ENCODE assay signal across 22 cellular contexts in genomic region chr18:22827216-22827615, GRCh38.
DNase-seq lines count a peak whose midpoint lies in the region; FAIRE-seq and TF ChIP-seq lines count a peak whose summit lies in the region.
"Had no signal": no experiment of that assay in that cellular context is flagged by ENCODE, and none has a peak within 500 bp of the region (broad histone marks: within the 10 kb centered on the region; RNA-seq: fewer than 3 reads in every experiment).

No MANE protein-coding gene starts in this region.

- H3K27me3 ChIP-seq in H1 (replicated peaks in 1 of 4; ENCODE audit: control insufficient read depth in 3 of 4, extremely low read depth in 1 of 4, insufficient read depth in 3 of 4, low read length in 3 of 4) (no peaks in the 10 kb centered on the region), trophoblast cell (ENCODE audit: insufficient read depth, low read length) (no peaks in the 10 kb centered on the region), SK-N-SH (ENCODE audit: insufficient read depth) (no peaks in the 10 kb centered on the region)
- H3K27me3 ChIP-seq: ascending aorta, BE2C, Peyer's patch, right atrium auricular region, thyroid gland had no signal

- peaks cover 0 to 5% (median 0%) of the 10 kb centered on the region in 4 experiments; a peak in 1 of 7 replicates for H3K4me1 ChIP-seq in H1 (replicated peaks in 1 of 4; ENCODE audit: control insufficient read depth in 3 of 4, insufficient read depth in 4 of 4, low read length in 3 of 4)
- H3K4me1 ChIP-seq in trophoblast cell (ENCODE audit: control insufficient read depth in 1 of 2, insufficient read depth in 2 of 2, low read length in 2 of 2), result no peaks in the 10 kb centered on the region
- H3K4me1 ChIP-seq in SK-N-SH (ENCODE audit: control insufficient read depth in 1 of 2, insufficient read depth in 2 of 2, low read depth in 1 of 2, low read length in 1 of 2), result no peaks in the 10 kb centered on the region; a peak in 1 of 4 replicates
- H3K4me1 ChIP-seq: ascending aorta, BE2C, left ventricle myocardium inferior, Peyer's patch, right atrium auricular region, thyroid gland had no signal

- POLR2A ChIA-PET in RWPE1 (lab: Yijun Ruan, JAX; ENCODE audit: low non-redundant PET), result no interaction called here
- POLR2A ChIA-PET in H1 (lab: Charles Lee; ENCODE audit: partially characterized antibody), result no interaction called here
- POLR2A ChIA-PET in SK-N-SH (lab: Yijun Ruan, JAX), result no interaction called here

- no peaks in the 10 kb centered on the region for H3K23me2 ChIP-seq in H1 (ENCODE audit: low read depth, low read length)

- H2BK15ac ChIP-seq in H1 (ENCODE audit: low read length), result no peak overlapping the region

- H3K36me3 Mint-ChIP-seq in CD14-positive monocyte, result no peaks in the 10 kb centered on the region
- H3K36me3 Mint-ChIP-seq: stimulated activated naive B cell treated with anti-CD40 and anti-IgM and Interleukin-4, amounts not matched to agents 10 μg/mL and 1 μg/mL and 100 μg/mL, for 72 hours had no signal

- 96% methylated on average over 3 of the region's 3 CpGs; no CpG with 5 or more reads in 1 of the 2 experiments for WGBS in H1 (ENCODE audit: extremely low coverage in 1 of 2, insufficient coverage in 1 of 2, insufficient read length in 1 of 2, insufficient replicate concordance in 2 of 2, low coverage in 1 of 2, low lambda C conversion rate in 2 of 2, missing lambda C conversion rate in 1 of 2), 2 experiments
- WGBS in trophoblast cell (ENCODE audit: extremely low coverage, insufficient coverage, insufficient read length), result no CpG with 5 or more reads among the region's 3 CpGs
- WGBS in SK-N-SH (ENCODE audit: low lambda C conversion rate), result 61% methylated on average over 3 of the region's 3 CpGs

- TF ChIP-seq EP300 in Ishikawa (IDR thresholded peaks at IDR 0.05; ENCODE audit: borderline replicate concordance) (no peak), H1 (IDR thresholded peaks at IDR 0.05; ENCODE audit: borderline replicate concordance in 1 of 2, low read depth in 2 of 2, low read length in 2 of 2) (no peak), SK-N-SH (IDR thresholded peaks at IDR 0.05; ENCODE audit: borderline replicate concordance in 1 of 2, low read depth in 1 of 2, low read length in 1 of 2) (no peak)

- H3F3A ChIP-seq in SK-N-SH (replicated peaks; ENCODE audit: insufficient read depth), result peaks cover 8% of the 10 kb centered on the region

- no peak overlapping the region for H2BK5ac ChIP-seq in H1 (ENCODE audit: low read depth, low read length)
- no peak overlapping the region for H2BK5ac ChIP-seq in trophoblast cell (ENCODE audit: low read depth, low read length, poor library complexity)

- intact Hi-C loops in CD14-positive monocyte (cut with micrococcal nuclease), result no loop called here

- H4K8ac ChIP-seq in H1 (ENCODE audit: extremely low read depth, insufficient read depth, low read length) (no peak overlapping the region), trophoblast cell (ENCODE audit: low read depth, low read length) (no peak overlapping the region)

- H3K4ac ChIP-seq in H1 (replicated peaks; ENCODE audit: insufficient read length, low read depth, low read length) (no peak overlapping the region), trophoblast cell (ENCODE audit: low read depth, low read length) (no peak overlapping the region)

- no peak overlapping the region for H4K12ac ChIP-seq in trophoblast cell (ENCODE audit: low read depth, low read length)

- no peak for TF ChIP-seq POLR2A in H1 (IDR thresholded peaks at IDR 0.05; ENCODE audit: control extremely low read depth in 1 of 2, low read depth in 2 of 2, low read length in 2 of 2)

- H3K9ac ChIP-seq in H1 (replicated peaks in 1 of 4; ENCODE audit: extremely low read depth in 1 of 4, low read depth in 3 of 4, low read length in 3 of 4) (no peak overlapping the region), trophoblast cell (ENCODE audit: low read length) (no peak overlapping the region), SK-N-SH (no peak overlapping the region)

- CTCF ChIA-PET in RWPE1 (lab: Yijun Ruan, JAX) (no interaction called here), H1 (lab: Charles Lee; ENCODE audit: partially characterized antibody) (no interaction called here), SK-N-SH (lab: Yijun Ruan, JAX) (interaction anchor here (1.0 to 1.7 kb wide), 2 partner anchors 14 to 28 kb away, joined by 3 to 6 read pairs; no protein-coding TSS in a partner anchor)

- H2BK120ac ChIP-seq in H1 (replicated peaks; ENCODE audit: low read depth, low read length) (no peak overlapping the region), trophoblast cell (ENCODE audit: insufficient read depth, low read length, poor library complexity) (no peak overlapping the region)

- no peak overlapping the region for H2BK12ac ChIP-seq in H1 (ENCODE audit: low read depth, low read length)
- H2BK12ac ChIP-seq in trophoblast cell (ENCODE audit: low read length), result no peak overlapping the region

- H2AFZ ChIP-seq in H1 (ENCODE audit: low read length) (no peak overlapping the region), trophoblast cell (ENCODE audit: insufficient read depth, low read length, poor library complexity) (no peak overlapping the region), SK-N-SH (ENCODE audit: low read depth) (no peak overlapping the region)

- peaks cover 0 to 2% (median 0%) of the 10 kb centered on the region in 3 donors for H3K27me3 Mint-ChIP-seq in CD14-positive monocyte (ENCODE audit: low read depth in 3 of 3)

- H3K9me3 Mint-ChIP-seq in CD14-positive monocyte, result peaks cover 7 to 22% (median 16%) of the 10 kb centered on the region in 7 donors
- H3K9me3 Mint-ChIP-seq: activated CD4-positive, alpha-beta T cell treated with anti-CD3 and anti-CD28 coated beads, Interleukin-2, amount 10 ng/mL, durations not matched to agents 24 days and 14 days; stimulated activated naive B cell treated with anti-CD40 and anti-IgM and Interleukin-4, amounts not matched to agents 10 μg/mL and 1 μg/mL and 100 μg/mL, for 72 hours had no signal

- H3K23ac ChIP-seq in H1 (ENCODE audit: insufficient read length) (no peak overlapping the region), trophoblast cell (ENCODE audit: low read length) (no peak overlapping the region)

- H3K79me2 ChIP-seq in H1 (ENCODE audit: control insufficient read depth in 1 of 2, insufficient read depth in 2 of 2, low read length in 2 of 2) (no peaks in the 10 kb centered on the region), trophoblast cell (ENCODE audit: control insufficient read depth, insufficient read depth, low read length, poor library complexity) (no peaks in the 10 kb centered on the region), SK-N-SH (ENCODE audit: insufficient read depth) (no peaks in the 10 kb centered on the region)

- H3K18ac ChIP-seq in H1 (ENCODE audit: extremely low read depth, low read length) (no peak overlapping the region), trophoblast cell (ENCODE audit: low read length) (no peak overlapping the region)

- H3K27ac ChIP-seq in RWPE1, result peak overlapping the region; percentile 60
- H3K27ac ChIP-seq in H1 (ENCODE audit: low read depth, low read length), result no peak overlapping the region
- H3K27ac ChIP-seq in trophoblast cell (ENCODE audit: low read depth, low read length), result no peak overlapping the region
- H3K27ac ChIP-seq in SK-N-SH (ENCODE audit: low read depth in 2 of 2, low read length in 1 of 2), result peak overlapping the region in 1 of 2 experiments; percentile 64; a peak in 2 of 4 replicates
- no peak overlapping the region for H3K27ac ChIP-seq in coronary artery
- H3K27ac ChIP-seq: ascending aorta, left ventricle myocardium inferior, Peyer's patch, right atrium auricular region, thyroid gland had no signal

- no peak overlapping the region for H3K4me3 Mint-ChIP-seq in CD14-positive monocyte
- H3K4me3 Mint-ChIP-seq: activated CD4-positive, alpha-beta T cell treated with anti-CD3 and anti-CD28 coated beads, Interleukin-2, amount 10 ng/mL, durations not matched to agents 24 days and 14 days; stimulated activated naive B cell treated with anti-CD40 and anti-IgM and Interleukin-4, amounts not matched to agents 10 μg/mL and 1 μg/mL and 100 μg/mL, for 72 hours had no signal

- H4K5ac ChIP-seq in H1 (ENCODE audit: insufficient read length, low read depth, low read length), result no peak overlapping the region

- no peak for TF ChIP-seq CTCF in RWPE1 (conservative IDR thresholded peaks at IDR 0.05; ENCODE audit: low read depth)
- no peak for TF ChIP-seq CTCF in H1 (IDR thresholded peaks at IDR 0.05; ENCODE audit: control extremely low read depth in 1 of 3, insufficient read depth in 1 of 3, low read depth in 1 of 3, low read length in 3 of 3)
- TF ChIP-seq CTCF in SK-N-SH (IDR thresholded peaks at IDR 0.05), result no peak
- no peak for TF ChIP-seq CTCF in CD14-positive monocyte (IDR thresholded peaks at IDR 0.05)
- TF ChIP-seq CTCF in coronary artery (IDR thresholded peaks at IDR 0.05), result no peak

- H4K91ac ChIP-seq in H1 (replicated peaks; ENCODE audit: insufficient read length, low read length) (no peak overlapping the region), trophoblast cell (ENCODE audit: low read depth, low read length) (no peak overlapping the region)

- H3K14ac ChIP-seq in H1 (ENCODE audit: insufficient read length) (no peak overlapping the region), trophoblast cell (ENCODE audit: low read length) (no peak overlapping the region)

- H3K4me2 ChIP-seq in H1 (ENCODE audit: insufficient read depth in 1 of 2, low read depth in 2 of 2, low read length in 2 of 2) (no peak overlapping the region), trophoblast cell (ENCODE audit: low read length) (no peak overlapping the region), SK-N-SH (no peak overlapping the region)

- no peak overlapping the region for H3K56ac ChIP-seq in H1 (replicated peaks; ENCODE audit: insufficient read length, low read depth, low read length)

- no peak overlapping the region for H3K4me3 ChIP-seq in H1 (ENCODE audit: extremely low read depth in 1 of 4, insufficient read depth in 2 of 4, low read depth in 3 of 4, low read length in 4 of 4)
- H3K4me3 ChIP-seq in trophoblast cell (ENCODE audit: low read depth, low read length), result no peak overlapping the region
- H3K4me3 ChIP-seq in SK-N-SH (ENCODE audit: low read depth in 2 of 2, low read length in 1 of 2), result no peak overlapping the region
- H3K4me3 ChIP-seq in coronary artery, result no peak overlapping the region
- H3K4me3 ChIP-seq: ascending aorta, GM12878, left ventricle myocardium inferior, Peyer's patch, right atrium auricular region, thyroid gland had no signal

- peak overlapping the region; percentile 51; the same call in 1 of the 2 replicates for H2BK20ac ChIP-seq in H1 (ENCODE audit: low read length)

- H3K9me3 ChIP-seq in H1 (ENCODE audit: insufficient read depth in 2 of 2, low read depth in 1 of 2, low read length in 1 of 2) (no peaks in the 10 kb centered on the region), trophoblast cell (ENCODE audit: insufficient read depth, low read depth, low read length) (no peaks in the 10 kb centered on the region), SK-N-SH (no peaks in the 10 kb centered on the region)
- H3K9me3 ChIP-seq: ascending aorta, BE2C, left ventricle myocardium inferior, Peyer's patch, right atrium auricular region, thyroid gland had no signal

- H3K9me2 ChIP-seq in SK-N-SH, result no peaks in the 10 kb centered on the region

- H3K79me1 ChIP-seq in H1 (ENCODE audit: low read depth, low read length) (no peaks in the 10 kb centered on the region), trophoblast cell (ENCODE audit: low read length) (no peaks in the 10 kb centered on the region)

- H3K27ac Mint-ChIP-seq in CD14-positive monocyte, result no peak overlapping the region
- H3K27ac Mint-ChIP-seq: activated CD4-positive, alpha-beta T cell treated with anti-CD3 and anti-CD28 coated beads, Interleukin-2, amount 10 ng/mL, durations not matched to agents 24 days and 14 days; stimulated activated naive B cell treated with anti-CD40 and anti-IgM and Interleukin-4, amounts not matched to agents 10 μg/mL and 1 μg/mL and 100 μg/mL, for 72 hours had no signal

- DNase-seq in RWPE1 (ENCODE audit: low spot score) (no peak), H1 (ENCODE audit: low read depth in 1 of 2, low spot score in 2 of 2) (no peak), trophoblast cell (peak; percentile 50 to 81), NCI-H526 treated with DMSO at 0.1 percent for 48 hours (lab: John Stamatoyannopoulos, UW) (no peak), SK-N-SH (no peak), CD14-positive monocyte (ENCODE audit: low spot score) (no peak), coronary artery (ENCODE audit: low spot score) (no peak)
- DNase-seq: activated CD4-positive, alpha-beta T cell treated with anti-CD3 and anti-CD28 coated beads, Interleukin-2, amount 10 ng/mL, durations not matched to agents 24 days and 14 days; activated CD8-positive, alpha-beta memory T cell treated with anti-CD3 and anti-CD28 coated beads, Interleukin-2, amount 50 U/mL, for 4 hours; BE2C; GDM1; left ventricle myocardium inferior; NCI-H2081; NCI-H524; Peyer's patch; stimulated activated naive B cell treated with anti-CD40 and anti-IgM and Interleukin-4, amounts not matched to agents 10 μg/mL and 1 μg/mL and 100 μg/mL, for 72 hours; SW 1271; thyroid gland had no signal

- H3K36me3 ChIP-seq in H1 (ENCODE audit: control insufficient read depth in 2 of 4, insufficient read depth in 4 of 4, low read length in 3 of 4) (no peaks in the 10 kb centered on the region), trophoblast cell (ENCODE audit: control insufficient read depth in 1 of 2, insufficient read depth in 2 of 2, low read length in 2 of 2) (no peaks in the 10 kb centered on the region), SK-N-SH (replicated peaks in 1 of 2; ENCODE audit: control insufficient read depth in 1 of 2, insufficient read depth in 2 of 2, low read length in 1 of 2) (no peaks in the 10 kb centered on the region)
- H3K36me3 ChIP-seq: ascending aorta, BE2C, left ventricle myocardium inferior, Peyer's patch, right atrium auricular region, thyroid gland had no signal

- H2AK5ac ChIP-seq in H1 (ENCODE audit: low read depth, low read length) (no peak overlapping the region), trophoblast cell (ENCODE audit: low read length) (no peak overlapping the region)

- no peak for FAIRE-seq in H1 (lab: Jason Lieb, UNC)
- FAIRE-seq: GM12878 had no signal

- H4K20me1 ChIP-seq in H1 (replicated peaks in 1 of 2; ENCODE audit: control insufficient read depth in 1 of 2, insufficient read depth in 2 of 2, low read length in 2 of 2) (no peaks in the 10 kb centered on the region), SK-N-SH (ENCODE audit: insufficient read depth) (no peaks in the 10 kb centered on the region)

- H3K4me1 Mint-ChIP-seq in CD14-positive monocyte, result peaks cover 16% of the 10 kb centered on the region

- TF ChIP-seq RAD21 in Ishikawa (IDR thresholded peaks at IDR 0.05; ENCODE audit: low read depth) (no peak), H1 (IDR thresholded peaks at IDR 0.05 in 1 of 2, conservative IDR thresholded peaks at IDR 0.05 in 1 of 2; ENCODE audit: low read depth in 2 of 2, low read length in 2 of 2) (no peak), SK-N-SH (IDR thresholded peaks at IDR 0.05; ENCODE audit: low read length) (no peak)

Comparison
In these comparisons a context has a peak if more than half of its experiments do, and no peak if none do; other contexts are left out.
1. DNase-seq: peak in trophoblast cell (2 of 2); none in RWPE1 (single experiment), H1 (0 of 2), NCI-H526 treated with DMSO at 0.1 percent for 48 hours (single experiment), SK-N-SH (single experiment), CD14-positive monocyte (single experiment) and coronary artery (single experiment).